ENCODE assay signal across 8 cellular contexts in the genomic region with DNA sequence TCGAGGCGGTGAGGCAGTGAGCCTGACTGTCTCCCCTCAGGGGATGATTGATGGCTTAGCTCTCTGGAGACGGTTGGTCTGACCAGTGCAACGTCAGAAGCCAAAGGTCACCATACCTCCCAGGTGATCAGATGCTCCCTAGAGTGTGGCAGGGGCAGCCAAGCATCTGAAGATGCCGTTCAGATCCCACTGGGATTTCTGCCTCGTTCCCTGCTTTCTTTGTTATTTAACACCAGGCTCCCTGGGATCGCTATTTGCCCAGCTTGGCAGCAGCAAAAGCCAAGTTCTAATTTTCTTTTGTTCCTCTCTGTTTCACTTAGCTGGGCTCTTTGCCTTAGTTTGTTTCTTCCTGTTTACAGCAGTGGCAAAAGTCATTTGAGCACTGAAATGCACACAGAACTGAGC. TPM values are rescaled to one million over a fixed set of nuclear protein-coding genes. Genes with fewer than 3 reads are reported as not detected.
DNase-seq lines count a peak whose midpoint lies in the region; ATAC-seq, FAIRE-seq and TF ChIP-seq lines count a peak whose summit lies in the region.

No MANE protein-coding gene starts in this region.

- H2BK15ac ChIP-seq in mesendoderm (replicated peaks; ENCODE audit: low read depth): no peak overlapping the region

- no peaks in the 10 kb centered on the region for H3K27me3 ChIP-seq in mesendoderm (ENCODE audit: insufficient read depth, low read length, poor library complexity)

- no peaks in the 10 kb centered on the region for H3K79me1 ChIP-seq in mesendoderm (ENCODE audit: low read length)

- no peak overlapping the region for H2BK5ac ChIP-seq in mesendoderm (ENCODE audit: low read length)

- H3K18ac ChIP-seq in mesendoderm (ENCODE audit: low read length): no peak overlapping the region

- peak overlapping the region; percentile 6 to 55; a peak in 1 of 6 replicates for H3K27ac ChIP-seq in A549
- no peak overlapping the region for H3K27ac ChIP-seq in mesendoderm (ENCODE audit: low read depth, low read length)

- no peaks in the 10 kb centered on the region for H3K9me3 ChIP-seq in A549

- H3K4ac ChIP-seq in mesendoderm (ENCODE audit: low read depth, low read length): no peak overlapping the region

- H3K56ac ChIP-seq in mesendoderm (ENCODE audit: low read length): no peak overlapping the region

- peak overlapping the region; percentile 66 for H3K4me2 ChIP-seq in A549
- no peak overlapping the region for H3K4me2 ChIP-seq in mesendoderm (ENCODE audit: low read length)

- no peak for TF ChIP-seq CTCF in A549 (IDR thresholded peaks at IDR 0.05)

- no peak for TF ChIP-seq EP300 in A549 (IDR thresholded peaks at IDR 0.05)
- TF ChIP-seq EP300 in Ishikawa (IDR thresholded peaks at IDR 0.05; ENCODE audit: borderline replicate concordance): 0 out of 2 replicates have a peak, but pooled peaks have one; percentile 11

- ATAC-seq in A549: peak in 1 of 2 experiments; percentile 46; a peak in 3 of 6 replicates
- no peak for ATAC-seq in GM18909 (IDR thresholded peaks at IDR 0.05; ENCODE audit: poor library complexity, unreplicated experiment)
- no peak for ATAC-seq in GM21381 (IDR thresholded peaks at IDR 0.05; ENCODE audit: unreplicated experiment)

- POLR2A ChIA-PET in A549 (lab: Yijun Ruan, JAX): interaction anchor here (1.2 kb wide), 1 partner anchor 26 kb away, joined by 4 read pairs; no protein-coding TSS in a partner anchor

- H3K4me3 ChIP-seq in A549 (no peak overlapping the region), mesendoderm (ENCODE audit: low read length) (no peak overlapping the region)

- no peaks in the 10 kb centered on the region for H3K36me3 ChIP-seq in mesendoderm (ENCODE audit: control insufficient read depth, insufficient read depth, low read length)

- no peaks in the 10 kb centered on the region for H3K79me2 ChIP-seq in mesendoderm (ENCODE audit: control insufficient read depth, insufficient read depth, low read length)

- 40% methylated on average over 7 of the region's 7 CpGs for whole genome bisulfite sequencing in A549 (ENCODE audit: missing lambda C conversion rate)
- no CpG with 5 or more reads among the region's 7 CpGs for WGBS in mesendoderm (ENCODE audit: extremely low coverage, insufficient coverage, low lambda C conversion rate)

- TF ChIP-seq RAD21 in A549 (conservative IDR thresholded peaks at IDR 0.05 in 1 of 2, IDR thresholded peaks at IDR 0.05 in 1 of 2) (no peak), Ishikawa (IDR thresholded peaks at IDR 0.05; ENCODE audit: low read depth) (no peak)

- no peak for TF ChIP-seq POLR2A in A549 (IDR thresholded peaks at IDR 0.05; ENCODE audit: low read length)

- no peak overlapping the region for H3K23ac ChIP-seq in mesendoderm (ENCODE audit: low read length)

- H3K9ac ChIP-seq in mesendoderm (ENCODE audit: low read length): no peak overlapping the region

- peaks cover 30% of the 10 kb centered on the region for H3K4me1 ChIP-seq in A549
- peaks cover 16% of the 10 kb centered on the region for H3K4me1 ChIP-seq in mesendoderm (ENCODE audit: control insufficient read depth, low read depth, low read length)

- DNase-seq in A549 (ENCODE audit: low read depth in 1 of 2, low spot score in 1 of 2): no peak
- DNase-seq in cerebellar cortex (ENCODE audit: low spot score): peak; percentile 16
- DNase-seq in mesendoderm: peak; percentile 87
- DNase-seq in D341Med (ENCODE audit: low spot score): no peak
- no peak for DNase-seq in activated T-cell treated with anti-CD3 and anti-CD28 coated beads, Interleukin-2, amount 50 U/mL, for 1 hour

- no peak overlapping the region for H4K5ac ChIP-seq in mesendoderm (ENCODE audit: low read length)

- FAIRE-seq in A549 (lab: Jason Lieb, UNC): no peak

- no peak overlapping the region for H4K8ac ChIP-seq in mesendoderm (ENCODE audit: low read depth, low read length)

- CTCF ChIA-PET in A549 (lab: Yijun Ruan, JAX): interaction anchor here (0.8 to 1.4 kb wide), 6 partner anchors 12 to 170 kb away, joined by 3 to 5 read pairs (median 3); no protein-coding TSS in a partner anchor

- no peak overlapping the region for H2BK120ac ChIP-seq in mesendoderm (ENCODE audit: low read depth, low read length)

- no peak overlapping the region for H2AK5ac ChIP-seq in mesendoderm (ENCODE audit: low read length)

TF ChIP-seq in A549, 52 proteins besides CTCF, POLR2A, EP300 and RAD21 (continues in another document):
- TF ChIP-seq NPAS2 (CRISPR knock-in tag; IDR thresholded peaks at IDR 0.05; ENCODE audit: borderline replicate concordance): no peak
- TF ChIP-seq, protein P1, sequence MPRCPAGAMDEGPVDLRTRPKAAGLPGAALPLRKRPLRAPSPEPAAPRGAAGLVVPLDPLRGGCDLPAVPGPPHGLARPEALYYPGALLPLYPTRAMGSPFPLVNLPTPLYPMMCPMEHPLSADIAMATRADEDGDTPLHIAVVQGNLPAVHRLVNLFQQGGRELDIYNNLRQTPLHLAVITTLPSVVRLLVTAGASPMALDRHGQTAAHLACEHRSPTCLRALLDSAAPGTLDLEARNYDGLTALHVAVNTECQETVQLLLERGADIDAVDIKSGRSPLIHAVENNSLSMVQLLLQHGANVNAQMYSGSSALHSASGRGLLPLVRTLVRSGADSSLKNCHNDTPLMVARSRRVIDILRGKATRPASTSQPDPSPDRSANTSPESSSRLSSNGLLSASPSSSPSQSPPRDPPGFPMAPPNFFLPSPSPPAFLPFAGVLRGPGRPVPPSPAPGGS (IDR thresholded peaks at IDR 0.05): no peak
- no peak for TF ChIP-seq ZC3H11A (IDR thresholded peaks at IDR 0.05)
- TF ChIP-seq RFX5 (IDR thresholded peaks at IDR 0.05): no peak
- TF ChIP-seq RARB (CRISPR knock-in tag; IDR thresholded peaks at IDR 0.05): no peak
- TF ChIP-seq ZNF302 (CRISPR knock-in tag; IDR thresholded peaks at IDR 0.05): no peak
- TF ChIP-seq, protein P2, sequence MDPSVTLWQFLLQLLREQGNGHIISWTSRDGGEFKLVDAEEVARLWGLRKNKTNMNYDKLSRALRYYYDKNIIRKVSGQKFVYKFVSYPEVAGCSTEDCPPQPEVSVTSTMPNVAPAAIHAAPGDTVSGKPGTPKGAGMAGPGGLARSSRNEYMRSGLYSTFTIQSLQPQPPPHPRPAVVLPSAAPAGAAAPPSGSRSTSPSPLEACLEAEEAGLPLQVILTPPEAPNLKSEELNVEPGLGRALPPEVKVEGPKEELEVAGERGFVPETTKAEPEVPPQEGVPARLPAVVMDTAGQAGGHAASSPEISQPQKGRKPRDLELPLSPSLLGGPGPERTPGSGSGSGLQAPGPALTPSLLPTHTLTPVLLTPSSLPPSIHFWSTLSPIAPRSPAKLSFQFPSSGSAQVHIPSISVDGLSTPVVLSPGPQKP (IDR thresholded peaks at IDR 0.05; ENCODE audit: low read depth, low read length): no peak
- no peak for TF ChIP-seq EHF (CRISPR knock-in tag; IDR thresholded peaks at IDR 0.05)
- TF ChIP-seq NFE2L2 (conservative IDR thresholded peaks at IDR 0.05; ENCODE audit: low read length): no peak
- TF ChIP-seq NR3C1 (IDR thresholded peaks at IDR 0.05): no peak
- TF ChIP-seq PHF8 (IDR thresholded peaks at IDR 0.05; ENCODE audit: borderline replicate concordance, low read depth): no peak
- TF ChIP-seq RCOR1 (IDR thresholded peaks at IDR 0.05; ENCODE audit: low read depth, low read length): no peak
- TF ChIP-seq SMC3 (IDR thresholded peaks at IDR 0.05): no peak
- TF ChIP-seq CBX2 (IDR thresholded peaks at IDR 0.05; ENCODE audit: borderline replicate concordance, low read depth): no peak

TF ChIP-seq in Ishikawa, 13 proteins besides CTCF, POLR2A, EP300 and RAD21:
- TF ChIP-seq, protein P3, sequence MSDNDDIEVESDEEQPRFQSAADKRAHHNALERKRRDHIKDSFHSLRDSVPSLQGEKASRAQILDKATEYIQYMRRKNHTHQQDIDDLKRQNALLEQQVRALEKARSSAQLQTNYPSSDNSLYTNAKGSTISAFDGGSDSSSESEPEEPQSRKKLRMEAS (IDR thresholded peaks at IDR 0.05): no peak
- peak; percentile 48 for TF ChIP-seq TCF12 (IDR thresholded peaks at IDR 0.05; ENCODE audit: low read depth)

RNA-seq across cellular contexts. Expression of a gene that starts 53.5 kb away (rescaled TPM):
- 20.4 and 26.7 TPM in 2 replicates for polyA plus RNA-seq in A549 (2011; rRNA removed)
- polyA plus RNA-seq in A549 (2012; cell fraction: cytosol; rRNA removed): 4.1 and 4.3 TPM in 2 replicates
- 11.7 and 14.1 TPM in 2 replicates for polyA plus RNA-seq in A549 (2012; cell fraction: nucleus; rRNA removed)
- polyA plus RNA-seq in A549 (2017; fragmentation: RNase III; extraction: RNeasy Plus Mini Kit Qiagen cat#74134 plus additional on column Dnase treatment): 9.6 to 12.1 TPM (median 12.0 TPM) in 3 replicates
- polyA minus RNA-seq in A549 (2011; rRNA and poly(A)+ RNA removed): 23.6 and 32.6 TPM in 2 replicates
- 15.3 TPM for polyA plus RNA-seq in mesendoderm (2013, experiment 1 of 2)
- polyA plus RNA-seq in mesendoderm (2013, experiment 2 of 2): 15.0 TPM

Comparison
In these comparisons a context has a peak if more than half of its experiments do, and no peak if none do; other contexts are left out.
1. DNase-seq: peak in cerebellar cortex (single experiment) and mesendoderm (single experiment); none in A549 (0 of 2), D341Med (single experiment) and activated T-cell treated with anti-CD3 and anti-CD28 coated beads, Interleukin-2, amount 50 U/mL, for 1 hour (single experiment).